ENCODE assay signal across 9 cellular contexts in genomic region chr6:43669922-43670622, GRCh38. TPM values are rescaled to one million over a fixed set of nuclear protein-coding genes. Genes with fewer than 3 reads are reported as not detected.
DNase-seq lines count a peak whose midpoint lies in the region; ATAC-seq and TF ChIP-seq lines count a peak whose summit lies in the region.
"Had no signal": no experiment of that assay in that cellular context is flagged by ENCODE, and none has a peak within 500 bp of the region (broad histone marks: within the 10 kb centered on the region; RNA-seq: fewer than 3 reads in every experiment).

No MANE protein-coding gene starts in this region.

- H3K9me3 Mint-ChIP-seq in endodermal cell = no peaks in the 10 kb centered on the region

- no peak for TF ChIP-seq CTCF in endodermal cell (conservative IDR thresholded peaks at IDR 0.05)

- H3K9me3 ChIP-seq in endodermal cell (ENCODE audit: control insufficient read depth, low read length) = no peaks in the 10 kb centered on the region

- peaks cover 39% of the 10 kb centered on the region for H3K36me3 ChIP-seq in endodermal cell (ENCODE audit: control insufficient read depth, insufficient read depth, low read length)

- DNase-seq in H4 (ENCODE audit: low spot score) = peak; percentile 52
- peak; percentile 94 for DNase-seq in RPMI8226
- no peak for DNase-seq in endodermal cell
- no peak for DNase-seq in sciatic nerve (ENCODE audit: low spot score)
- DNase-seq in NK-92 treated with Interleukin-12 subunit alpha and Interleukin-12 subunit beta, amount 100 ng/mL, for 24 hours (lab: John Stamatoyannopoulos, UW) = no peak
- DNase-seq: WERI-Rb-1 had no signal

- H3K27ac ChIP-seq in endodermal cell (ENCODE audit: low read depth, low read length) = peak overlapping the region; percentile 61
- H3K27ac ChIP-seq: WERI-Rb-1 had no signal

- H3K4me1 ChIP-seq in endodermal cell (ENCODE audit: control insufficient read depth, insufficient read depth, low read length) = peaks cover 18% of the 10 kb centered on the region

- peaks cover 31% of the 10 kb centered on the region for H3K36me3 Mint-ChIP-seq in endodermal cell (ENCODE audit: low read depth)

- 94 to 100% methylated on average over 4 to 6 of the region's 6 CpGs for WGBS in endodermal cell (ENCODE audit: insufficient coverage in 1 of 2, insufficient read length in 1 of 2), 2 experiments

- no peak overlapping the region for H3K4me3 ChIP-seq in endodermal cell (ENCODE audit: low read length)

- no peak overlapping the region for H3K4me3 Mint-ChIP-seq in endodermal cell

- ATAC-seq in sciatic nerve = peak; percentile 5
- no peak for ATAC-seq in GM18520 (IDR thresholded peaks at IDR 0.05; ENCODE audit: unreplicated experiment)
- ATAC-seq in GM21576 (IDR thresholded peaks at IDR 0.05; ENCODE audit: unreplicated experiment) = no peak
- no peak for ATAC-seq in HG03342 (IDR thresholded peaks at IDR 0.05; ENCODE audit: unreplicated experiment)

- no peaks in the 10 kb centered on the region for H3K27me3 Mint-ChIP-seq in endodermal cell (ENCODE audit: insufficient read depth)

- H3K9ac ChIP-seq in endodermal cell (ENCODE audit: extremely low read depth, low read length, poor library complexity, severe bottlenecking) = no peak overlapping the region

- peak overlapping the region; percentile 62 for H3K27ac Mint-ChIP-seq in endodermal cell

- H3K4me1 Mint-ChIP-seq in endodermal cell = peaks cover 36% of the 10 kb centered on the region

- H3K27me3 ChIP-seq in endodermal cell (ENCODE audit: control insufficient read depth, insufficient read depth, low read length, poor library complexity, severe bottlenecking) = no peaks in the 10 kb centered on the region

- intact Hi-C loops in sciatic nerve (cut with DNase I) = loop anchor here (5.0 kb wide), 2 partner anchors 102 to 407 kb away; partner anchors contain the start of gene VEGFA

RNA-seq across cellular contexts. Expression of gene MRPS18A, which starts 17.5 kb away (rescaled TPM):
- total RNA-seq in H4 (2014; rRNA removed; shearing (Covaris generic)) = 73.4 and 84.5 TPM in 2 replicates
- total RNA-seq in endodermal cell = 10 to 100 TPM; 53.6 to 58.8 TPM
- 50.7 TPM for polyA plus RNA-seq in endodermal cell (2013, experiment 1 of 2)
- 50.8 TPM for polyA plus RNA-seq in endodermal cell (2013, experiment 2 of 2)
- 29.7 TPM for total RNA-seq in sciatic nerve

RNA-seq across cellular contexts. Expression of gene RSPH9, which starts 25.2 kb away (rescaled TPM):
- total RNA-seq in H4 (2014; rRNA removed; shearing (Covaris generic)) = not detected in 2 replicates
- total RNA-seq in endodermal cell (under 1 TPM; 0.44 to 0.64 TPM), sciatic nerve (0.49 TPM)
- polyA plus RNA-seq in endodermal cell (2013, experiment 1 of 2) = 1.7 TPM
- polyA plus RNA-seq in endodermal cell (2013, experiment 2 of 2) = 1.2 TPM

RNA-seq across cellular contexts. Expression of gene MAD2L1BP, which starts 34.4 kb away (rescaled TPM):
- 75.9 and 83.8 TPM in 2 replicates for total RNA-seq in H4 (2014; rRNA removed; shearing (Covaris generic))
- 10 to 100 TPM; 32.7 to 41.5 TPM for total RNA-seq in endodermal cell
- polyA plus RNA-seq in endodermal cell (2013, experiment 1 of 2) = 33.2 TPM
- polyA plus RNA-seq in endodermal cell (2013, experiment 2 of 2) = 31.6 TPM
- total RNA-seq in sciatic nerve = 16.8 TPM

RNA-seq across cellular contexts. Expression of gene GTPBP2, which starts 41.0 kb away (rescaled TPM):
- total RNA-seq in H4 (2014; rRNA removed; shearing (Covaris generic)) = 51.4 and 52.9 TPM in 2 replicates
- total RNA-seq in endodermal cell = 10 to 100 TPM; 87.9 to 90.6 TPM
- 64.2 TPM for polyA plus RNA-seq in endodermal cell (2013, experiment 1 of 2)
- 53.7 TPM for polyA plus RNA-seq in endodermal cell (2013, experiment 2 of 2)
- total RNA-seq in sciatic nerve = 60.6 TPM

Comparison
In these comparisons a context has a peak if more than half of its experiments do, and no peak if none do; other contexts are left out.
1. DNase-seq: peak in H4 (single experiment) and RPMI8226 (single experiment); none in endodermal cell (single experiment), sciatic nerve (single experiment) and NK-92 treated with Interleukin-12 subunit alpha and Interleukin-12 subunit beta, amount 100 ng/mL, for 24 hours (single experiment).